8 cellular contexts compared by ENCODE assay signal in genomic region chr7:86904949-86905834, GRCh38.
DNase-seq lines count a peak whose midpoint lies in the region; ATAC-seq, FAIRE-seq and TF ChIP-seq lines count a peak whose summit lies in the region.

No MANE protein-coding gene starts in this region.

- H3F3A ChIP-seq in Loucy (ENCODE audit: low read depth), result no peaks in the 10 kb centered on the region

- H2BK120ac ChIP-seq in mesendoderm (ENCODE audit: low read depth, low read length), result no peak overlapping the region

- H2AFZ ChIP-seq in Loucy (ENCODE audit: low read length) (no peak overlapping the region), GM12878 (ENCODE audit: control insufficient read depth, low read depth, low read length) (no peak overlapping the region)

- TF ChIP-seq POLR2A in GM12878 (IDR thresholded peaks at IDR 0.05; ENCODE audit: low read depth, low read length) (no peak), lower leg skin (IDR thresholded peaks at IDR 0.05) (no peak)

- DNase-seq in COLO829 (ENCODE audit: low spot score), result peak; percentile 13
- no peak for DNase-seq in GM12878 (ENCODE audit: low read depth, low spot score)
- DNase-seq in mesendoderm, result peak; percentile 42
- DNase-seq in lower leg skin (ENCODE audit: low spot score in 2 of 2), result no peak

- H3K4me2 ChIP-seq in Loucy (ENCODE audit: low read depth, low read length, poor library complexity, severe bottlenecking) (no peak overlapping the region), GM12878 (ENCODE audit: control insufficient read depth, insufficient read depth) (no peak overlapping the region), mesendoderm (ENCODE audit: low read length) (no peak overlapping the region)

- H3K79me1 ChIP-seq in mesendoderm (ENCODE audit: low read length), result no peaks in the 10 kb centered on the region

- no peak overlapping the region for H3K4ac ChIP-seq in mesendoderm (ENCODE audit: low read depth, low read length)

- H3K27me3 ChIP-seq in Loucy (ENCODE audit: insufficient read depth, low read length, poor library complexity, severe bottlenecking) (no peaks in the 10 kb centered on the region), GM12878 (replicated peaks in 1 of 2; ENCODE audit: control insufficient read depth in 2 of 2, insufficient read depth in 2 of 2, low read length in 1 of 2) (no peaks in the 10 kb centered on the region), mesendoderm (ENCODE audit: insufficient read depth, low read length, poor library complexity) (no peaks in the 10 kb centered on the region)

- H2AK5ac ChIP-seq in mesendoderm (ENCODE audit: low read length), result no peak overlapping the region

- no peak overlapping the region for H3K56ac ChIP-seq in mesendoderm (ENCODE audit: low read length)

- H3K9ac ChIP-seq in Loucy (ENCODE audit: low read depth, low read length, poor library complexity, severe bottlenecking) (no peak overlapping the region), GM12878 (ENCODE audit: control insufficient read depth, insufficient read depth, low read length) (no peak overlapping the region), mesendoderm (ENCODE audit: low read length) (no peak overlapping the region)

- CTCF ChIA-PET in GM12878 (lab: Yijun Ruan, JAX), result interaction anchor here (0.6 to 1.8 kb wide), 19 partner anchors 9 to 1022 kb away, joined by 3 to 9 read pairs (median 3); no protein-coding TSS in a partner anchor

- H3K27ac ChIP-seq in GM12878 (ENCODE audit: control insufficient read depth, insufficient read depth) (no peak overlapping the region), mesendoderm (ENCODE audit: low read depth, low read length) (no peak overlapping the region)

- H4K20me1 ChIP-seq in Loucy (ENCODE audit: insufficient read depth, low read length, poor library complexity, severe bottlenecking), result no peaks in the 10 kb centered on the region
- no peaks in the 10 kb centered on the region for H4K20me1 ChIP-seq in GM12878 (ENCODE audit: control insufficient read depth, insufficient read depth)

- SMC1A ChIA-PET in GM12878 (lab: Charles Lee; ENCODE audit: uncharacterized antibody, unreplicated experiment), result interaction anchor here (0.6 to 1.7 kb wide), 12 partner anchors 8 to 1039 kb away, joined by 3 to 6 read pairs (median 3); no protein-coding TSS in a partner anchor

- H3K4me1 ChIP-seq in Loucy (ENCODE audit: insufficient read depth, low read length, poor library complexity, severe bottlenecking) (no peaks in the 10 kb centered on the region), GM12878 (ENCODE audit: control insufficient read depth, insufficient read depth, low read length) (no peaks in the 10 kb centered on the region), mesendoderm (ENCODE audit: control insufficient read depth, low read depth, low read length) (no peaks in the 10 kb centered on the region)

- RAD21 ChIA-PET in GM12878 (lab: Charles Lee; ENCODE audit: unreplicated experiment), result interaction anchor here (0.6 to 2.0 kb wide), 9 partner anchors 13 to 1863 kb away, joined by 3 to 12 read pairs (median 3); no protein-coding TSS in a partner anchor

- no peak overlapping the region for H4K5ac ChIP-seq in mesendoderm (ENCODE audit: low read length)

- TF ChIP-seq EP300 in GM12878 (IDR thresholded peaks at IDR 0.05; ENCODE audit: borderline replicate concordance in 1 of 2, control insufficient read depth in 1 of 2, low read depth in 2 of 2, low read length in 2 of 2), result no peak

- BruUV-seq in GM12878 (replicated peaks; lab: Mats Ljungman, UMichigan), result no TSS peak

- in situ Hi-C loops in GM12878 (cut with MboI), result loop anchor here (10.0 kb wide), 1 partner anchor 1020 kb away; no protein-coding TSS in a partner anchor

- TF ChIP-seq RAD21 in GM12878 (IDR thresholded peaks at IDR 0.05; ENCODE audit: insufficient read depth, low read depth, low read length), result peak; percentile 95

- no peaks in the 10 kb centered on the region for H3K36me3 ChIP-seq in Loucy (ENCODE audit: insufficient read depth, low read length)
- H3K36me3 ChIP-seq in GM12878 (ENCODE audit: control insufficient read depth in 2 of 2, insufficient read depth in 2 of 2, low read length in 1 of 2), result no peaks in the 10 kb centered on the region
- no peaks in the 10 kb centered on the region for H3K36me3 ChIP-seq in mesendoderm (ENCODE audit: control insufficient read depth, insufficient read depth, low read length)

- POLR2A ChIA-PET in GM12878 (lab: Charles Lee), result interaction anchor here (0.7 kb wide), 1 partner anchor 1597 kb away, joined by 4 read pairs; no protein-coding TSS in a partner anchor

- peak; percentile 94 for FAIRE-seq in GM12878 (lab: Jason Lieb, UNC)

- ATAC-seq in GM18858 (IDR thresholded peaks at IDR 0.05; ENCODE audit: unreplicated experiment), result peak; percentile 71
- peak; percentile 61; the same call in 2 of the 3 replicates for ATAC-seq in GM12878
- ATAC-seq in HG03139 (IDR thresholded peaks at IDR 0.05; ENCODE audit: unreplicated experiment), result no peak
- no peak for ATAC-seq in HG02852 (IDR thresholded peaks at IDR 0.05; ENCODE audit: unreplicated experiment)

- 23% methylated on average over 3 of the region's 3 CpGs for WGBS in GM12878 (ENCODE audit: insufficient coverage, insufficient replicate concordance, low lambda C conversion rate, missing lambda C conversion rate)
- WGBS in mesendoderm (ENCODE audit: extremely low coverage, insufficient coverage, low lambda C conversion rate), result no CpG with 5 or more reads among the region's 3 CpGs
- WGBS in lower leg skin, 2 donors, result 32 to 43% methylated on average over 3 of the region's 3 CpGs

- H3K9me3 ChIP-seq in Loucy (ENCODE audit: insufficient read depth, low read depth, low read length) (no peaks in the 10 kb centered on the region), GM12878 (replicated peaks; ENCODE audit: control insufficient read depth, insufficient read depth, low read length) (no peaks in the 10 kb centered on the region)

- H3K9me2 ChIP-seq in Loucy (replicated peaks; ENCODE audit: low read depth, low read length), result no peaks in the 10 kb centered on the region

- TF ChIP-seq CTCF in Loucy (conservative IDR thresholded peaks at IDR 0.05; ENCODE audit: low read length) (peak; percentile 73), GM12878 (IDR thresholded peaks at IDR 0.05 in 2 of 3, conservative IDR thresholded peaks at IDR 0.05 in 1 of 3; ENCODE audit: control insufficient read depth in 2 of 3, extremely low read depth in 1 of 3, insufficient read depth in 1 of 3, low read depth in 3 of 3, low read length in 3 of 3) (peak; percentile 55 to 67 (median 62)), lower leg skin (IDR thresholded peaks at IDR 0.05) (no peak)

- H3K23ac ChIP-seq in mesendoderm (ENCODE audit: low read length), result no peak overlapping the region

- H3K4me3 ChIP-seq in Loucy (ENCODE audit: low read length, poor library complexity, severe bottlenecking), result no peak overlapping the region
- H3K4me3 ChIP-seq in GM12878, result no peak overlapping the region
- no peak overlapping the region for H3K4me3 ChIP-seq in mesendoderm (ENCODE audit: low read length)
- H3K4me3 ChIP-seq in lower leg skin (ENCODE audit: low read depth, poor library complexity, severe bottlenecking), result no peak overlapping the region

- H2BK15ac ChIP-seq in mesendoderm (replicated peaks; ENCODE audit: low read depth), result no peak overlapping the region

- H4K8ac ChIP-seq in mesendoderm (ENCODE audit: low read depth, low read length), result no peak overlapping the region

- H3K79me2 ChIP-seq in Loucy (ENCODE audit: insufficient read depth, low read length), result no peaks in the 10 kb centered on the region
- H3K79me2 ChIP-seq in GM12878 (ENCODE audit: control insufficient read depth, insufficient read depth, low read length), result no peaks in the 10 kb centered on the region
- no peaks in the 10 kb centered on the region for H3K79me2 ChIP-seq in mesendoderm (ENCODE audit: control insufficient read depth, insufficient read depth, low read length)

- no peak overlapping the region for H2BK5ac ChIP-seq in mesendoderm (ENCODE audit: low read length)

- H3K18ac ChIP-seq in mesendoderm (ENCODE audit: low read length), result no peak overlapping the region

- intact Hi-C loops in GM12878 (cut with micrococcal nuclease; ENCODE audit: unreplicated experiment), result loop anchor here (1.0 to 5.0 kb wide), 3 partner anchors 307 to 1014 kb away; no protein-coding TSS in a partner anchor
- intact Hi-C loops in lower leg skin (cut with DNase I; ENCODE audit: low total_unique reads), result no loop called here

TF ChIP-seq in GM12878, 131 proteins besides CTCF, POLR2A, EP300 and RAD21:
- TF ChIP-seq ZNF24 (IDR thresholded peaks at IDR 0.05) (peak; percentile 82), TAF1 (IDR thresholded peaks at IDR 0.05; ENCODE audit: borderline replicate concordance, low read depth, low read length) (no peak), SMC3 (IDR thresholded peaks at IDR 0.05; ENCODE audit: borderline replicate concordance, low read length) (peak; percentile 49; the same call in 1 of the 2 replicates)

Comparison
In these comparisons a context has a peak if more than half of its experiments do, and no peak if none do; other contexts are left out.
1. DNase-seq: peak in COLO829 (single experiment) and mesendoderm (single experiment); none in GM12878 (single experiment) and lower leg skin (0 of 2).
2. ATAC-seq: peak in GM18858 (single experiment) and GM12878 (single experiment); none in HG03139 (single experiment) and HG02852 (single experiment).
3. CTCF ChIP-seq: peak in Loucy (single experiment) and GM12878 (3 of 3); none in lower leg skin (0 of 3).